ENCODE assay signal across 20 cellular contexts in genomic region chr14:99255621-99256482, GRCh38. TPM values are rescaled to one million over a fixed set of nuclear protein-coding genes. Genes with fewer than 3 reads are reported as not detected.
DNase-seq lines count a peak whose midpoint lies in the region; ATAC-seq and TF ChIP-seq lines count a peak whose summit lies in the region.
"Had no signal": no experiment of that assay in that cellular context is flagged by ENCODE, and none has a peak within 500 bp of the region (broad histone marks: within the 10 kb centered on the region; RNA-seq: fewer than 3 reads in every experiment).

No MANE protein-coding gene starts in this region.

- H4K5ac ChIP-seq in H9 (ENCODE audit: insufficient read length, low read depth, low read length) = no peak overlapping the region

- H3K9me3 ChIP-seq in naive thymus-derived CD4-positive, alpha-beta T cell (ENCODE audit: control insufficient read depth in 2 of 3, low read length in 3 of 3) = no peaks in the 10 kb centered on the region
- no peaks in the 10 kb centered on the region for H3K9me3 ChIP-seq in colonic mucosa
- no peaks in the 10 kb centered on the region for H3K9me3 ChIP-seq in H9 (ENCODE audit: control insufficient read depth, low read depth, low read length)
- H3K9me3 ChIP-seq: heart left ventricle, transverse colon had no signal

- DNase-seq in GM23338 (ENCODE audit: low spot score) (peak; percentile 35), WTC11 (ENCODE audit: low spot score) (no peak), colonic mucosa (no peak), type B pancreatic cell (ENCODE audit: extremely low spot score, unreplicated experiment) (no peak), H9 (no peak)
- DNase-seq in activated naive CD4-positive, alpha-beta T cell treated with anti-CD3 and anti-CD28 coated beads, Interleukin-2, amount 50 U/mL, for 16 hours = peak; percentile 15
- peak in 1 of 9 donors; percentile 29 for DNase-seq in naive thymus-derived CD4-positive, alpha-beta T cell
- DNase-seq: activated B cell treated with CpG ODN at 0.5 μM for 24 hours, activated gamma-delta T cell, GF-D8, heart left ventricle, MV-4-11, NCI-H2107, NCI-H524 treated with DMSO at 0.1 percent for 48 hours, SHP77 treated with DMSO at 0.1 percent for 48 hours, transverse colon had no signal

- ATAC-seq in GM23338 (no peak), WTC11 (no peak), HG03460 (IDR thresholded peaks at IDR 0.05; ENCODE audit: unreplicated experiment) (no peak)
- ATAC-seq in naive thymus-derived CD4-positive, alpha-beta T cell = no peak

- H3F3A ChIP-seq in GM23338 (replicated peaks; ENCODE audit: low read depth) = no peaks in the 10 kb centered on the region

- H3K9ac ChIP-seq in colonic mucosa (ENCODE audit: low read depth in 2 of 2, low read length in 2 of 2) (no peak overlapping the region), H9 (ENCODE audit: extremely low read depth, insufficient read length, low read length) (no peak overlapping the region)

- H2BK20ac ChIP-seq in H9 (ENCODE audit: low read depth, low read length, poor library complexity, severe bottlenecking) = no peak overlapping the region

- H3K27me3 ChIP-seq in GM23338 (ENCODE audit: insufficient read depth) (no peaks in the 10 kb centered on the region), colonic mucosa (no peaks in the 10 kb centered on the region), H9 (ENCODE audit: insufficient read depth, low read length) (no peaks in the 10 kb centered on the region)
- no peaks in the 10 kb centered on the region for H3K27me3 ChIP-seq in naive thymus-derived CD4-positive, alpha-beta T cell (ENCODE audit: control insufficient read depth in 2 of 2, insufficient read depth in 2 of 2, low read length in 2 of 2)

- no peak overlapping the region for H2AK5ac ChIP-seq in H9 (ENCODE audit: insufficient read length, low read length)

- no peak overlapping the region for H4K91ac ChIP-seq in H9 (ENCODE audit: insufficient read length, low read depth, low read length)

- intact Hi-C loops in naive thymus-derived CD4-positive, alpha-beta T cell (cut with micrococcal nuclease) = loop anchor here in 1 of 2 donors (1.0 kb wide), 1 partner anchor 9 kb away; no protein-coding TSS in a partner anchor
- intact Hi-C loops in colonic mucosa (cut with DNase I) = no loop called here

- peaks cover 8% of the 10 kb centered on the region; the same call in 2 of the 3 replicates for H3K36me3 Mint-ChIP-seq in GM23338 (ENCODE audit: low read depth)
- H3K36me3 Mint-ChIP-seq in WTC11 = no peaks in the 10 kb centered on the region; the same call in 1 of the 2 replicates
- peaks cover 19 to 84% (median 60%) of the 10 kb centered on the region in 5 donors for H3K36me3 Mint-ChIP-seq in naive thymus-derived CD4-positive, alpha-beta T cell
- H3K36me3 Mint-ChIP-seq in type B pancreatic cell = peaks cover under 1% of the 10 kb centered on the region
- H3K36me3 Mint-ChIP-seq in H9 (ENCODE audit: insufficient read depth in 1 of 3, low read depth in 3 of 3) = peaks cover 0 to 9% (median 1%) of the 10 kb centered on the region in 3 experiments; a peak in 2 of 7 replicates

- no peak overlapping the region for H2BK15ac ChIP-seq in H9 (ENCODE audit: low read depth, low read length)

- no peak overlapping the region for H3K18ac ChIP-seq in H9 (ENCODE audit: insufficient read length, low read depth, low read length)

- no peak overlapping the region for H3K23ac ChIP-seq in H9 (ENCODE audit: insufficient read length, low read depth, low read length)

- H3K4me3 ChIP-seq in GM23338 (no peak overlapping the region), colonic mucosa (no peak overlapping the region)
- H3K4me3 ChIP-seq in naive thymus-derived CD4-positive, alpha-beta T cell (ENCODE audit: low read length) = peak overlapping the region; percentile 56
- H3K4me3 ChIP-seq: lung, transverse colon had no signal

- H2AFZ ChIP-seq in GM23338 (no peak overlapping the region), H9 (ENCODE audit: low read length) (no peak overlapping the region)

- H3K79me2 ChIP-seq in GM23338 (replicated peaks; ENCODE audit: insufficient read depth) (peaks cover 97% of the 10 kb centered on the region), H9 (ENCODE audit: insufficient read depth, low read length) (peaks cover 5% of the 10 kb centered on the region; the same call in 1 of the 2 replicates)

- H3K27ac ChIP-seq in GM23338 (ENCODE audit: low read depth) = 0 out of 2 replicates have a peak overlapping the region, but pooled peaks have one; percentile 29
- H3K27ac ChIP-seq in naive thymus-derived CD4-positive, alpha-beta T cell (ENCODE audit: low read depth, low read length) = peak overlapping the region; percentile 98
- H3K27ac ChIP-seq in colonic mucosa = no peak overlapping the region
- H3K27ac ChIP-seq in H9 (ENCODE audit: insufficient read length, low read depth, low read length) = no peak overlapping the region
- H3K27ac ChIP-seq: HL-60, transverse colon had no signal

- no peak overlapping the region for H4K8ac ChIP-seq in H9 (replicated peaks; ENCODE audit: insufficient read length, low read depth, low read length)

- no peaks in the 10 kb centered on the region for H3K23me2 ChIP-seq in H9 (ENCODE audit: insufficient read length, low read depth, low read length, poor library complexity, severe bottlenecking)

- TF ChIP-seq CTCF in GM23338 (conservative IDR thresholded peaks at IDR 0.05; ENCODE audit: low read depth in 2 of 2) (no peak), WTC11 (IDR thresholded peaks at IDR 0.05) (no peak), colonic mucosa (IDR thresholded peaks at IDR 0.05) (no peak), type B pancreatic cell (conservative IDR thresholded peaks at IDR 0.05) (no peak), H9 (conservative IDR thresholded peaks at IDR 0.05) (no peak)

- H3T11ph ChIP-seq in H9 (ENCODE audit: low read length) = no peak overlapping the region

- H3K14ac ChIP-seq in H9 (ENCODE audit: insufficient read depth, low read length) = no peak overlapping the region

- H3K4me1 Mint-ChIP-seq in GM23338 (peaks cover 62% of the 10 kb centered on the region), WTC11 (peaks cover 65% of the 10 kb centered on the region), type B pancreatic cell (ENCODE audit: unreplicated experiment) (peaks cover 39% of the 10 kb centered on the region), H9 (peaks cover 45 to 50% of the 10 kb centered on the region in 2 experiments)
- peaks cover 62 to 100% (median 97%) of the 10 kb centered on the region in 7 donors for H3K4me1 Mint-ChIP-seq in naive thymus-derived CD4-positive, alpha-beta T cell
- H3K4me1 Mint-ChIP-seq: activated B cell treated with CpG ODN at 0.5 μM for 24 hours had no signal

- H3K9me3 Mint-ChIP-seq in GM23338 = no peaks in the 10 kb centered on the region
- H3K9me3 Mint-ChIP-seq in WTC11 = no peaks in the 10 kb centered on the region
- H3K9me3 Mint-ChIP-seq in naive thymus-derived CD4-positive, alpha-beta T cell = peaks cover 0 to 14% (median 0%) of the 10 kb centered on the region in 11 donors
- no peaks in the 10 kb centered on the region for H3K9me3 Mint-ChIP-seq in type B pancreatic cell
- H3K9me3 Mint-ChIP-seq in H9 = no peaks in the 10 kb centered on the region
- H3K9me3 Mint-ChIP-seq: activated B cell treated with CpG ODN at 0.5 μM for 24 hours had no signal

- H3K27ac Mint-ChIP-seq in GM23338 (0 out of 2 replicates have a peak overlapping the region, but pooled peaks have one; percentile 40), WTC11 (peak overlapping the region; percentile 25), type B pancreatic cell (no peak overlapping the region), H9 (peak overlapping the region in 1 of 3 experiments; percentile 79; a peak in 1 of 7 replicates)
- H3K27ac Mint-ChIP-seq in naive thymus-derived CD4-positive, alpha-beta T cell = peak overlapping the region; percentile 99 to 100 (median 100)
- H3K27ac Mint-ChIP-seq: activated B cell treated with CpG ODN at 0.5 μM for 24 hours had no signal

- H3K4me1 ChIP-seq in GM23338 (ENCODE audit: insufficient read depth) = peaks cover 61% of the 10 kb centered on the region
- peaks cover 97 to 100% of the 10 kb centered on the region in 2 donors for H3K4me1 ChIP-seq in naive thymus-derived CD4-positive, alpha-beta T cell (ENCODE audit: control insufficient read depth in 2 of 2, insufficient read depth in 2 of 2, low read length in 2 of 2)
- H3K4me1 ChIP-seq in colonic mucosa = no peaks in the 10 kb centered on the region
- H3K4me1 ChIP-seq in H9 (ENCODE audit: insufficient read depth, low read length) = peaks cover 6% of the 10 kb centered on the region
- H3K4me1 ChIP-seq: heart left ventricle, transverse colon had no signal

- H3K36me3 ChIP-seq in GM23338 (ENCODE audit: insufficient read depth) (no peaks in the 10 kb centered on the region), colonic mucosa (no peaks in the 10 kb centered on the region)
- H3K36me3 ChIP-seq in naive thymus-derived CD4-positive, alpha-beta T cell (ENCODE audit: control insufficient read depth in 2 of 3, insufficient read depth in 3 of 3, low read length in 3 of 3) = peaks cover 6 to 62% (median 39%) of the 10 kb centered on the region in 3 experiments
- H3K36me3 ChIP-seq: heart left ventricle, transverse colon had no signal

- no peak overlapping the region for H3K4ac ChIP-seq in H9 (ENCODE audit: low read depth, low read length)

- no peak overlapping the region for H3K56ac ChIP-seq in H9 (ENCODE audit: insufficient read length, low read depth, low read length)

- H3K4me3 Mint-ChIP-seq in GM23338 (no peak overlapping the region), WTC11 (no peak overlapping the region), type B pancreatic cell (no peak overlapping the region), H9 (no peak overlapping the region)
- peak overlapping the region; percentile 82 to 99 (median 94) for H3K4me3 Mint-ChIP-seq in naive thymus-derived CD4-positive, alpha-beta T cell
- H3K4me3 Mint-ChIP-seq: activated B cell treated with CpG ODN at 0.5 μM for 24 hours had no signal

- POLR2A ChIA-PET in WTC11 (lab: Charles Lee) = no interaction called here
- POLR2A ChIA-PET in naive thymus-derived CD4-positive, alpha-beta T cell (lab: Charles Lee) = interaction anchor here (3.1 to 54.4 kb wide), 4 partner anchors 9 to 47 kb away, joined by 34 to 2458 read pairs (median 706); partner anchors contain the start of gene BCL11B

- H2BK120ac ChIP-seq in H9 (ENCODE audit: low read depth, low read length, poor library complexity, severe bottlenecking) = no peak overlapping the region

- H3K4me2 ChIP-seq in GM23338 (no peak overlapping the region), H9 (ENCODE audit: insufficient read depth, insufficient read length, low read length) (no peak overlapping the region)

- no peak overlapping the region for H2BK12ac ChIP-seq in H9 (ENCODE audit: insufficient read length, low read depth, low read length)

- CTCF ChIA-PET in WTC11 (lab: Charles Lee) = interaction anchor here (1.6 kb wide), 1 partner anchor 64 kb away, joined by 4 read pairs; no protein-coding TSS in a partner anchor
- CTCF ChIA-PET in naive thymus-derived CD4-positive, alpha-beta T cell (lab: Charles Lee) = interaction anchor here (0.8 to 1.0 kb wide), 2 partner anchors 10 to 11 kb away, joined by 3 to 8 read pairs; no protein-coding TSS in a partner anchor

- H3K27me3 Mint-ChIP-seq in GM23338 (ENCODE audit: insufficient read depth, low read depth, poor library complexity) (peaks cover 1% of the 10 kb centered on the region), WTC11 (ENCODE audit: low read depth) (no peaks in the 10 kb centered on the region), type B pancreatic cell (peaks cover 9% of the 10 kb centered on the region), H9 (ENCODE audit: low read depth) (no peaks in the 10 kb centered on the region)
- H3K27me3 Mint-ChIP-seq in naive thymus-derived CD4-positive, alpha-beta T cell = no peaks in the 10 kb centered on the region

- H4K20me1 ChIP-seq in GM23338 (replicated peaks; ENCODE audit: insufficient read depth) (0 out of 2 replicates have a peak, but pooled peaks cover 4% of the 10 kb centered on the region), H9 (ENCODE audit: control insufficient read depth, insufficient read depth, insufficient read length) (peaks cover 2% of the 10 kb centered on the region)

- WGBS in H9 (ENCODE audit: extremely low coverage, insufficient read length, low lambda C conversion rate) = no CpG with 5 or more reads among the region's 19 CpGs

- no peaks in the 10 kb centered on the region for H3K79me1 ChIP-seq in H9 (ENCODE audit: insufficient read depth, low read depth, low read length, poor library complexity, severe bottlenecking)

- no peaks in the 10 kb centered on the region for H3K9me2 ChIP-seq in GM23338 (ENCODE audit: insufficient read depth)

- no peak overlapping the region for H2BK5ac ChIP-seq in H9 (ENCODE audit: insufficient read length, low read length)

RNA-seq across cellular contexts. Expression of gene BCL11B, which starts 16.1 kb away (rescaled TPM):
- total RNA-seq in GM23338 (2014; rRNA removed; shearing (Covaris generic)) = 5.6 and 6.7 TPM in 2 replicates
- 2.4 and 2.7 TPM in 2 replicates for polyA plus RNA-seq in GM23338 (2016; fragmentation: Nextera tagmentation; extraction: Ambion mirVana)
- 6.7 to 9.1 TPM (median 7.2 TPM) in 3 replicates for total RNA-seq in WTC11 (2021)
- total RNA-seq in naive thymus-derived CD4-positive, alpha-beta T cell = 100 to 1,000 TPM in 4 of 5 experiments, 10 to 100 TPM in 1; 96.3 to 269 (median 223) TPM
- polyA plus RNA-seq in naive thymus-derived CD4-positive, alpha-beta T cell = 10 to 100 TPM; 10.9 to 11.6 TPM
- total RNA-seq in colonic mucosa = 10 to 100 TPM in 1 of 2 donors, 1 to 10 TPM in 1; 5.6 to 10.4 TPM
- 11.4 and 32.0 TPM in 2 replicates for total RNA-seq in type B pancreatic cell (ENCODE audit: low replicate concordance)
- total RNA-seq in H9 (2021) = 4.9 and 5.1 TPM in 2 replicates
- total RNA-seq: OCI-LY7 had no signal

Comparison
In these comparisons a context has a peak if more than half of its experiments do, and no peak if none do; other contexts are left out.
1. DNase-seq: peak in GM23338 (single experiment) and activated naive CD4-positive, alpha-beta T cell treated with anti-CD3 and anti-CD28 coated beads, Interleukin-2, amount 50 U/mL, for 16 hours (single experiment); none in WTC11 (single experiment), colonic mucosa (single experiment), type B pancreatic cell (single experiment) and H9 (single experiment).
2. H3K27ac ChIP-seq: peak in GM23338 (single experiment) and naive thymus-derived CD4-positive, alpha-beta T cell (single experiment); none in colonic mucosa (single experiment) and H9 (single experiment).
3. H3K4me3 Mint-ChIP-seq: peak in naive thymus-derived CD4-positive, alpha-beta T cell (10 of 10); none in GM23338 (single experiment), WTC11 (single experiment), type B pancreatic cell (single experiment) and H9 (0 of 2).